ENCODE assay signal across 24 cellular contexts in the genomic region with DNA sequence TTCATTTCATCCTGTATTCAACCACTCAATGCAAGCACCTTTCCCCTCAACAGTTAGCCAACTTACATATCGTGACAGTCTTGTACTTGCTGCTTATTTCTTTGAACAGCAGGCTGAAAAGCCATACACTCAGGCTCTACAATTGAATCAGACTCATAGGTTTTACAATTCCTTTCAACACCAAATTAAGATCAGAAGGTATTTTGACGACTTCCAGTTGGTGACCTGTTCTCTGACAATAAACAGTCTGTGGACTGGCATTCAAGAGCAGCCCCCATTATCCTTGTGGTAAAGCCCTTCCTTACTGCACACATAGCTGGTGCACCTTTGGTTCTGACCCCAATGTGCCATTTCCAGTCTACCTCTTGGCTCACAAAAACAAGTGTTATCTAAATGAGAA.
DNase-seq lines count a peak whose midpoint lies in the region; ATAC-seq and TF ChIP-seq lines count a peak whose summit lies in the region.
"Had no signal": no experiment of that assay in that cellular context is flagged by ENCODE, and none has a peak within 500 bp of the region (broad histone marks: within the 10 kb centered on the region; RNA-seq: fewer than 3 reads in every experiment).

No MANE protein-coding gene starts in this region.

- H3K9ac ChIP-seq in OCI-LY3 (ENCODE audit: low read length): no peak overlapping the region
- H3K9ac ChIP-seq: BLaER1 had no signal

- ATAC-seq in GM23338 (no peak), GM18517 (IDR thresholded peaks at IDR 0.05; ENCODE audit: unreplicated experiment) (no peak)
- ATAC-seq in activated CD4-positive, alpha-beta T cell treated with anti-CD3 and anti-CD28 coated beads for 36 hours: no peak
- ATAC-seq: GM12878 had no signal

- H3K27me3 ChIP-seq in GM23338 (ENCODE audit: insufficient read depth) (no peaks in the 10 kb centered on the region), OCI-LY3 (ENCODE audit: low read depth, low read length) (peaks cover 4% of the 10 kb centered on the region; the same call in 1 of the 2 replicates)
- H3K27me3 ChIP-seq: BE2C, BLaER1 had no signal

- intact Hi-C loops in activated CD4-positive, alpha-beta T cell treated with anti-CD3 and anti-CD28 coated beads for 36 hours (cut with DNase I, micrococcal nuclease): no loop called here

- POLR2A ChIA-PET in HEK293 (lab: Yijun Ruan, JAX): no interaction called here
- POLR2A ChIA-PET in activated CD4-positive, alpha-beta T cell treated with anti-CD3 and anti-CD28 coated beads for 36 hours (lab: Charles Lee): no interaction called here

- no peaks in the 10 kb centered on the region for H3K9me2 ChIP-seq in GM23338 (ENCODE audit: insufficient read depth)

- no peak for TF ChIP-seq CTCF in GM23338 (conservative IDR thresholded peaks at IDR 0.05; ENCODE audit: low read depth in 2 of 2)
- no peak for TF ChIP-seq CTCF in HEK293 (tag by site-specific recombination; IDR thresholded peaks at IDR 0.05)
- TF ChIP-seq CTCF in OCI-LY3 (IDR thresholded peaks at IDR 0.05; ENCODE audit: low read depth, low read length): no peak

- no peak overlapping the region for H3K27ac ChIP-seq in GM23338 (ENCODE audit: low read depth)
- H3K27ac ChIP-seq in HEK293 (ENCODE audit: extremely low read depth, low read depth, low read length): no peak overlapping the region
- H3K27ac ChIP-seq in OCI-LY3 (ENCODE audit: low read length): no peak overlapping the region
- H3K27ac ChIP-seq: BLaER1 had no signal

- no peaks in the 10 kb centered on the region for H3K79me2 ChIP-seq in GM23338 (replicated peaks; ENCODE audit: insufficient read depth)
- H3K79me2 ChIP-seq in OCI-LY3 (ENCODE audit: low read length): no peaks in the 10 kb centered on the region

- H3K27me3 Mint-ChIP-seq in GM23338 (ENCODE audit: insufficient read depth, low read depth, poor library complexity): peaks cover 2% of the 10 kb centered on the region
- peaks cover 7% of the 10 kb centered on the region for H3K27me3 Mint-ChIP-seq in activated CD4-positive, alpha-beta T cell treated with anti-CD3 and anti-CD28 coated beads for 36 hours
- H3K27me3 Mint-ChIP-seq: CD4-positive, CD25-positive, alpha-beta regulatory T cell had no signal

- H3K27ac Mint-ChIP-seq in GM23338: no peak overlapping the region
- no peak overlapping the region for H3K27ac Mint-ChIP-seq in activated CD4-positive, alpha-beta T cell treated with anti-CD3 and anti-CD28 coated beads for 36 hours
- H3K27ac Mint-ChIP-seq: CD14-positive monocyte; CD4-positive, alpha-beta memory T cell; CD8-positive, alpha-beta memory T cell had no signal

- no peak overlapping the region for H3K4me3 ChIP-seq in GM23338
- H3K4me3 ChIP-seq in HEK293 (ENCODE audit: low read depth, low read length): no peak overlapping the region
- H3K4me3 ChIP-seq in OCI-LY3 (ENCODE audit: low read length): no peak overlapping the region
- H3K4me3 ChIP-seq: BLaER1, GM12878 had no signal

- H3K4me1 ChIP-seq in GM23338 (ENCODE audit: insufficient read depth) (peaks cover 4% of the 10 kb centered on the region; the same call in 1 of the 2 replicates), HEK293 (ENCODE audit: control insufficient read depth, insufficient read depth, low read length) (no peaks in the 10 kb centered on the region), OCI-LY3 (ENCODE audit: low read length) (no peaks in the 10 kb centered on the region)
- H3K4me1 ChIP-seq: BE2C, BLaER1 had no signal

- H3K4me3 Mint-ChIP-seq in GM23338: no peak overlapping the region
- no peak overlapping the region for H3K4me3 Mint-ChIP-seq in activated CD4-positive, alpha-beta T cell treated with anti-CD3 and anti-CD28 coated beads for 36 hours
- H3K4me3 Mint-ChIP-seq: CD14-positive monocyte; CD4-positive, alpha-beta memory T cell; CD4-positive, CD25-positive, alpha-beta regulatory T cell; CD8-positive, alpha-beta memory T cell had no signal

- 0 out of 3 replicates have a peak, but pooled peaks cover 3% of the 10 kb centered on the region for H3K4me1 Mint-ChIP-seq in GM23338
- H3K4me1 Mint-ChIP-seq in activated CD4-positive, alpha-beta T cell treated with anti-CD3 and anti-CD28 coated beads for 36 hours: no peaks in the 10 kb centered on the region
- H3K4me1 Mint-ChIP-seq: CD14-positive monocyte; CD4-positive, alpha-beta memory T cell; CD4-positive, CD25-positive, alpha-beta regulatory T cell; CD8-positive, alpha-beta memory T cell had no signal

- no peaks in the 10 kb centered on the region for H3K36me3 ChIP-seq in GM23338 (ENCODE audit: insufficient read depth)
- H3K36me3 ChIP-seq in HEK293 (ENCODE audit: control insufficient read depth in 2 of 2, insufficient read depth in 1 of 2, low read length in 2 of 2): no peaks in the 10 kb centered on the region
- H3K36me3 ChIP-seq in OCI-LY3 (replicated peaks; ENCODE audit: low read depth, low read length): no peaks in the 10 kb centered on the region
- H3K36me3 ChIP-seq: BE2C, BLaER1 had no signal

- no peak for DNase-seq in GM23338 (ENCODE audit: low spot score)
- no peak for DNase-seq in SW480 (ENCODE audit: low spot score)
- DNase-seq in activated CD4-positive, alpha-beta T cell treated with anti-CD3 and anti-CD28 coated beads for 36 hours: no peak
- DNase-seq: 8988T; ACHN; BE2C; C1 segment of cervical spinal cord; CD4-positive, alpha-beta memory T cell; CD4-positive, CD25-positive, alpha-beta regulatory T cell; CD8-positive, alpha-beta memory T cell; COR-L47; DMS 273 treated with DMSO at 0.1 percent for 48 hours; DMS153; DMS53; DMS79; DND-41; EL; GDM1 had no signal

- no peaks in the 10 kb centered on the region for H3K9me3 ChIP-seq in HEK293 (ENCODE audit: control insufficient read depth, insufficient read depth, low read depth, low read length)
- no peaks in the 10 kb centered on the region for H3K9me3 ChIP-seq in OCI-LY3 (ENCODE audit: insufficient read depth, low read length)
- H3K9me3 ChIP-seq: BE2C, BLaER1 had no signal

- no peaks in the 10 kb centered on the region for H4K20me1 ChIP-seq in GM23338 (replicated peaks; ENCODE audit: insufficient read depth)
- H4K20me1 ChIP-seq in OCI-LY3 (ENCODE audit: insufficient read depth, low read length): no peaks in the 10 kb centered on the region
- H4K20me1 ChIP-seq: BLaER1 had no signal

- H2AFZ ChIP-seq in GM23338 (0 out of 2 replicates have a peak overlapping the region, but pooled peaks have one; percentile 57), OCI-LY3 (ENCODE audit: low read depth, low read length) (0 out of 2 replicates have a peak overlapping the region, but pooled peaks have one; percentile 15)

- H3F3A ChIP-seq in GM23338 (replicated peaks; ENCODE audit: low read depth): no peaks in the 10 kb centered on the region

- CTCF ChIA-PET in HEK293 (lab: Yijun Ruan, JAX): interaction anchor here (0.5 kb wide), 1 partner anchor 240 kb away, joined by 3 read pairs; no protein-coding TSS in a partner anchor
- CTCF ChIA-PET in activated CD4-positive, alpha-beta T cell treated with anti-CD3 and anti-CD28 coated beads for 36 hours (lab: Charles Lee): interaction anchor here (0.6 kb wide), 1 partner anchor 378 kb away, joined by 4 read pairs; no protein-coding TSS in a partner anchor

- H3K36me3 Mint-ChIP-seq in GM23338 (ENCODE audit: low read depth): no peaks in the 10 kb centered on the region
- no peaks in the 10 kb centered on the region for H3K36me3 Mint-ChIP-seq in activated CD4-positive, alpha-beta T cell treated with anti-CD3 and anti-CD28 coated beads for 36 hours (ENCODE audit: low read depth)
- H3K36me3 Mint-ChIP-seq: CD14-positive monocyte; CD4-positive, alpha-beta memory T cell; CD4-positive, CD25-positive, alpha-beta regulatory T cell; CD8-positive, alpha-beta memory T cell had no signal

- no peaks in the 10 kb centered on the region for H3K9me3 Mint-ChIP-seq in GM23338
- H3K9me3 Mint-ChIP-seq in activated CD4-positive, alpha-beta T cell treated with anti-CD3 and anti-CD28 coated beads for 36 hours (ENCODE audit: low read depth): no peaks in the 10 kb centered on the region
- H3K9me3 Mint-ChIP-seq: CD4-positive, alpha-beta memory T cell; CD4-positive, CD25-positive, alpha-beta regulatory T cell had no signal

- no peak overlapping the region for H3K4me2 ChIP-seq in GM23338
- H3K4me2 ChIP-seq in OCI-LY3 (ENCODE audit: low read length): no peak overlapping the region
- H3K4me2 ChIP-seq: BLaER1 had no signal

TF ChIP-seq in GM23338, 12 proteins besides CTCF, POLR2A, EP300 and RAD21:
- TF ChIP-seq CREB1 (CRISPR knock-in tag; IDR thresholded peaks at IDR 0.05; ENCODE audit: low read depth) (no peak), JUNB (IDR thresholded peaks at IDR 0.05; ENCODE audit: unreplicated experiment) (no peak), NANOG (IDR thresholded peaks at IDR 0.05; ENCODE audit: borderline replicate concordance) (no peak), EZH2 (IDR thresholded peaks at IDR 0.05; ENCODE audit: low read depth, unreplicated experiment) (no peak)
- TF ChIP-seq, protein P1, sequence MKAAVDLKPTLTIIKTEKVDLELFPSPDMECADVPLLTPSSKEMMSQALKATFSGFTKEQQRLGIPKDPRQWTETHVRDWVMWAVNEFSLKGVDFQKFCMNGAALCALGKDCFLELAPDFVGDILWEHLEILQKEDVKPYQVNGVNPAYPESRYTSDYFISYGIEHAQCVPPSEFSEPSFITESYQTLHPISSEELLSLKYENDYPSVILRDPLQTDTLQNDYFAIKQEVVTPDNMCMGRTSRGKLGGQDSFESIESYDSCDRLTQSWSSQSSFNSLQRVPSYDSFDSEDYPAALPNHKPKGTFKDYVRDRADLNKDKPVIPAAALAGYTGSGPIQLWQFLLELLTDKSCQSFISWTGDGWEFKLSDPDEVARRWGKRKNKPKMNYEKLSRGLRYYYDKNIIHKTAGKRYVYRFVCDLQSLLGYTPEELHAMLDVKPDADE (IDR thresholded peaks at IDR 0.05): no peak

TF ChIP-seq in HEK293, 187 proteins besides CTCF, POLR2A, EP300 and RAD21:
- TF ChIP-seq ZNF311 (tag by site-specific recombination; IDR thresholded peaks at IDR 0.05; ENCODE audit: borderline replicate concordance): no peak
- TF ChIP-seq ZNF600 (tag by site-specific recombination; IDR thresholded peaks at IDR 0.05): no peak
- 0 out of 2 replicates have a peak, but pooled peaks have one; percentile 25 for TF ChIP-seq FEZF1 (tag by site-specific recombination; IDR thresholded peaks at IDR 0.05)
TF ChIP-seq in HEK293: peak in this region for 1.
